In the genomic region with DNA sequence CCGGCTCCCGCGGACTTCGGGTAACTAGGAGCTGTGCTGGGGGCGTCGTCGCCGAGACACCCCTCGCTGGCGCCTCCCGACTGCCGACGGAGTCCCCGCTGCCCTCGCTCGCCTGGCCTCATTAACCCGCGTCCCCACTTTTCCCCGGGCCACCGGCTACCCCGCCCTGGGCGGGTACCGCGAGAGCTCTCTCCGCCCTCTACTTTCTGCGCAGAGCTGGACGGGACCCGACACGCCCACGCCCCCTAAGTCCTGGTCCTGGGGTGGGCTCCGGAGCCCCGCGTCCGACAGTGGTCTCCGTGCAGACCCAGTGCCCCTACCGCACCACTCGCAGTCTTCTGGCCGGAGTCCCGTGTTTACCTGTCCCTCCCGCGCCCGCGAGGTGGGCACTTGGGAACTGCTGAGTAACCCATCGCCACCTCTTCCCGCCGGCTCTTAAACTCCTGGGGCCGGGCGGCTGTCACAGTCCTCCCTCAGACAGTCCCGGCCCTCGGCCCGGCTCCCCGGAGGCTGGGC, we compare ENCODE assay signal across 8 cellular contexts. TPM values are rescaled to one million over a fixed set of nuclear protein-coding genes. Genes with fewer than 3 reads are reported as not detected.
DNase-seq lines count a peak whose midpoint lies in the region; ATAC-seq and TF ChIP-seq lines count a peak whose summit lies in the region.

No MANE protein-coding gene starts in this region.

- intact Hi-C loops in esophagus squamous epithelium (cut with DNase I), result no loop called here

- H3K36me3 ChIP-seq in esophagus squamous epithelium (peaks cover 6 to 35% (median 16%) of the 10 kb centered on the region in 3 donors), neural cell (ENCODE audit: insufficient read depth, low read length) (no peaks in the 10 kb centered on the region), upper lobe of left lung (peaks cover 10 to 35% (median 33%) of the 10 kb centered on the region in 4 donors)

- H2AFZ ChIP-seq in neural cell (ENCODE audit: low read depth, low read length), result no peak overlapping the region

- no peaks in the 10 kb centered on the region for H3K9me3 ChIP-seq in esophagus squamous epithelium
- no peaks in the 10 kb centered on the region for H3K9me3 ChIP-seq in neural cell (ENCODE audit: low read length)
- no peaks in the 10 kb centered on the region for H3K9me3 ChIP-seq in upper lobe of left lung

- TF ChIP-seq POLR2A in esophagus squamous epithelium (IDR thresholded peaks at IDR 0.05) (no peak), upper lobe of left lung (IDR thresholded peaks at IDR 0.05) (no peak)

- H3K4me3 Mint-ChIP-seq in activated T-cell treated with anti-CD3 and anti-CD28 coated beads, Interleukin-2, amount 50 U/mL, for 4 hours, result peak overlapping the region; percentile 94

- H3K4me1 ChIP-seq in esophagus squamous epithelium (peaks cover 40 to 72% (median 54%) of the 10 kb centered on the region in 3 donors), upper lobe of left lung (peaks cover 41 to 72% (median 57%) of the 10 kb centered on the region in 4 donors)

- DNase-seq in DMS153 (lab: John Stamatoyannopoulos, UW), result peak; percentile 37
- DNase-seq in NOMO-1 treated with DMSO at 0.1 percent for 48 hours (lab: John Stamatoyannopoulos, UW; ENCODE audit: unreplicated experiment), result peak; percentile 57
- DNase-seq in activated T-cell treated with anti-CD3 and anti-CD28 coated beads, Interleukin-2, amount 50 U/mL, for 4 hours, result peak; percentile 56
- peak; percentile 41 for DNase-seq in esophagus squamous epithelium (lab: John Stamatoyannopoulos, UW)
- DNase-seq in upper lobe of left lung, result no peak

- H3K4me2 ChIP-seq in neural cell (ENCODE audit: low read length), result peak overlapping the region; percentile 94

- H3K27me3 ChIP-seq in esophagus squamous epithelium, result no peaks in the 10 kb centered on the region
- H3K27me3 ChIP-seq in neural cell (ENCODE audit: insufficient read depth, low read depth, low read length), result peaks cover 4% of the 10 kb centered on the region
- H3K27me3 ChIP-seq in upper lobe of left lung, result no peaks in the 10 kb centered on the region

- H4K20me1 ChIP-seq in neural cell (ENCODE audit: insufficient read depth), result no peaks in the 10 kb centered on the region

- peaks cover 36% of the 10 kb centered on the region for H3K36me3 Mint-ChIP-seq in activated T-cell treated with anti-CD3 and anti-CD28 coated beads, Interleukin-2, amount 50 U/mL, for 4 hours (ENCODE audit: insufficient read depth)

- no peaks in the 10 kb centered on the region for H3K9me3 Mint-ChIP-seq in activated T-cell treated with anti-CD3 and anti-CD28 coated beads, Interleukin-2, amount 50 U/mL, for 4 hours

- 0% methylated on average over 15 of the region's 52 CpGs; no CpG with 5 or more reads in 1 of the 2 donors for WGBS in esophagus squamous epithelium, 2 donors
- 0% methylated on average over 10 to 33 of the region's 52 CpGs for WGBS in upper lobe of left lung, 2 donors

- H3K9ac ChIP-seq in neural cell (ENCODE audit: low read length), result peak overlapping the region; percentile 39

- no peaks in the 10 kb centered on the region for H3K9me2 ChIP-seq in neural cell (ENCODE audit: insufficient read depth, low read length)

- H3F3A ChIP-seq in neural cell (ENCODE audit: insufficient read depth, low read length, poor library complexity, severe bottlenecking), result no peaks in the 10 kb centered on the region

- peak overlapping the region; percentile 65 to 75 (median 71) for H3K4me3 ChIP-seq in esophagus squamous epithelium
- peak overlapping the region; percentile 93 for H3K4me3 ChIP-seq in neural cell (ENCODE audit: low read length)
- peak overlapping the region; percentile 62 to 80 (median 73) for H3K4me3 ChIP-seq in upper lobe of left lung

- H3K27me3 Mint-ChIP-seq in activated T-cell treated with anti-CD3 and anti-CD28 coated beads, Interleukin-2, amount 50 U/mL, for 4 hours (ENCODE audit: low read depth), result no peaks in the 10 kb centered on the region

- H3K4me1 Mint-ChIP-seq in activated T-cell treated with anti-CD3 and anti-CD28 coated beads, Interleukin-2, amount 50 U/mL, for 4 hours (ENCODE audit: low read depth), result peaks cover 45% of the 10 kb centered on the region

- peak; percentile 15 for ATAC-seq in HG02870 (IDR thresholded peaks at IDR 0.05; ENCODE audit: unreplicated experiment)
- ATAC-seq in activated T-cell treated with anti-CD3 and anti-CD28 coated beads, Interleukin-2, amount 50 U/mL, for 4 hours, result peak; percentile 34 to 45
- peak; percentile 53 to 70 for ATAC-seq in upper lobe of left lung (ENCODE audit: low FRiP score in 2 of 2)
- no peak for ATAC-seq in GM21367 (IDR thresholded peaks at IDR 0.05; ENCODE audit: unreplicated experiment)

- TF ChIP-seq RAD21 in neural cell (conservative IDR thresholded peaks at IDR 0.05), result no peak

- TF ChIP-seq EP300 in neural cell (conservative IDR thresholded peaks at IDR 0.05; ENCODE audit: poor library complexity, severe bottlenecking) (no peak), upper lobe of left lung (IDR thresholded peaks at IDR 0.05) (no peak)

- peaks cover 3% of the 10 kb centered on the region for H3K79me2 ChIP-seq in neural cell (replicated peaks; ENCODE audit: insufficient read depth, low read length)

- TF ChIP-seq CTCF in esophagus squamous epithelium (IDR thresholded peaks at IDR 0.05) (no peak), neural cell (IDR thresholded peaks at IDR 0.05; ENCODE audit: poor library complexity, severe bottlenecking) (no peak), upper lobe of left lung (IDR thresholded peaks at IDR 0.05) (no peak)

- H3K27ac ChIP-seq in esophagus squamous epithelium (peak overlapping the region; percentile 94 to 99 (median 98)), neural cell (ENCODE audit: low read length) (no peak overlapping the region), upper lobe of left lung (peak overlapping the region; percentile 80 to 96 (median 95))

TF ChIP-seq in neural cell, 6 proteins besides CTCF, POLR2A, EP300 and RAD21:
- TF ChIP-seq MXI1 (conservative IDR thresholded peaks at IDR 0.05; ENCODE audit: poor library complexity, severe bottlenecking), result no peak
- no peak for TF ChIP-seq TAF1 (IDR thresholded peaks at IDR 0.05; ENCODE audit: low read depth)
- TF ChIP-seq SMC3 (conservative IDR thresholded peaks at IDR 0.05; ENCODE audit: poor library complexity), result no peak
- no peak for TF ChIP-seq EZH2 (IDR thresholded peaks at IDR 0.05; ENCODE audit: borderline replicate concordance, insufficient read depth, low read length, poor library complexity, severe bottlenecking)
- TF ChIP-seq POLR2AphosphoS5 (IDR thresholded peaks at IDR 0.05), result no peak
- TF ChIP-seq, protein P1, sequence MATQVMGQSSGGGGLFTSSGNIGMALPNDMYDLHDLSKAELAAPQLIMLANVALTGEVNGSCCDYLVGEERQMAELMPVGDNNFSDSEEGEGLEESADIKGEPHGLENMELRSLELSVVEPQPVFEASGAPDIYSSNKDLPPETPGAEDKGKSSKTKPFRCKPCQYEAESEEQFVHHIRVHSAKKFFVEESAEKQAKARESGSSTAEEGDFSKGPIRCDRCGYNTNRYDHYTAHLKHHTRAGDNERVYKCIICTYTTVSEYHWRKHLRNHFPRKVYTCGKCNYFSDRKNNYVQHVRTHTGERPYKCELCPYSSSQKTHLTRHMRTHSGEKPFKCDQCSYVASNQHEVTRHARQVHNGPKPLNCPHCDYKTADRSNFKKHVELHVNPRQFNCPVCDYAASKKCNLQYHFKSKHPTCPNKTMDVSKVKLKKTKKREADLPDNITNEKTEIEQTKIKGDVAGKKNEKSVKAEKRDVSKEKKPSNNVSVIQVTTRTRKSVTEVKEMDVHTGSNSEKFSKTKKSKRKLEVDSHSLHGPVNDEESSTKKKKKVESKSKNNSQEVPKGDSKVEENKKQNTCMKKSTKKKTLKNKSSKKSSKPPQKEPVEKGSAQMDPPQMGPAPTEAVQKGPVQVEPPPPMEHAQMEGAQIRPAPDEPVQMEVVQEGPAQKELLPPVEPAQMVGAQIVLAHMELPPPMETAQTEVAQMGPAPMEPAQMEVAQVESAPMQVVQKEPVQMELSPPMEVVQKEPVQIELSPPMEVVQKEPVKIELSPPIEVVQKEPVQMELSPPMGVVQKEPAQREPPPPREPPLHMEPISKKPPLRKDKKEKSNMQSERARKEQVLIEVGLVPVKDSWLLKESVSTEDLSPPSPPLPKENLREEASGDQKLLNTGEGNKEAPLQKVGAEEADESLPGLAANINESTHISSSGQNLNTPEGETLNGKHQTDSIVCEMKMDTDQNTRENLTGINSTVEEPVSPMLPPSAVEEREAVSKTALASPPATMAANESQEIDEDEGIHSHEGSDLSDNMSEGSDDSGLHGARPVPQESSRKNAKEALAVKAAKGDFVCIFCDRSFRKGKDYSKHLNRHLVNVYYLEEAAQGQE (IDR thresholded peaks at IDR 0.05; ENCODE audit: borderline replicate concordance), result no peak

RNA-seq across cellular contexts. Expression of gene TLCD1, which starts 0.4 kb away (rescaled TPM):
- 10 to 100 TPM; 20.8 to 28.5 (median 23.8) TPM for total RNA-seq in activated T-cell treated with anti-CD3 and anti-CD28 coated beads, Interleukin-2, amount 50 U/mL, for 4 hours
- total RNA-seq in esophagus squamous epithelium (10 to 100 TPM in 3 of 4 donors, 1 to 10 TPM in 1; 8.8 to 17.0 (median 13.0) TPM), upper lobe of left lung (10 to 100 TPM in 3 of 6 donors, 1 to 10 TPM in 3; 4.1 to 25.8 (median 14.1) TPM)
- polyA plus RNA-seq in neural cell, result not detected in 2 replicates
- not detected in 2 replicates for polyA minus RNA-seq in neural cell

RNA-seq across cellular contexts. Expression of gene NEK8, which starts 2.1 kb away (rescaled TPM):
- total RNA-seq in activated T-cell treated with anti-CD3 and anti-CD28 coated beads, Interleukin-2, amount 50 U/mL, for 4 hours, result 1 to 10 TPM; 5.8 to 7.7 (median 7.6) TPM
- 1 to 10 TPM; 1.1 to 7.3 (median 2.6) TPM for total RNA-seq in esophagus squamous epithelium
- 1.5 and 2.0 TPM in 2 replicates for polyA plus RNA-seq in neural cell
- 0.24 and 0.93 TPM in 2 replicates for polyA minus RNA-seq in neural cell
- total RNA-seq in upper lobe of left lung, result 10 to 100 TPM in 3 of 6 donors, 1 to 10 TPM in 3; 3.5 to 34.6 (median 13.0) TPM

RNA-seq across cellular contexts. Expression of gene RPL23A, which starts 6.7 kb away (rescaled TPM):
- 1,000 to 10,000 TPM; 2,218 to 2,392 (median 2,312) TPM for total RNA-seq in activated T-cell treated with anti-CD3 and anti-CD28 coated beads, Interleukin-2, amount 50 U/mL, for 4 hours
- total RNA-seq in esophagus squamous epithelium (100 to 1,000 TPM; 236 to 881 (median 571) TPM), upper lobe of left lung (1,000 to 10,000 TPM in 2 of 6 donors, 100 to 1,000 TPM in 4; 206 to 1,142 (median 416) TPM)
- polyA plus RNA-seq in neural cell, result 292 and 297 TPM in 2 replicates
- polyA minus RNA-seq in neural cell, result 108 and 122 TPM in 2 replicates

RNA-seq across cellular contexts. Expression of gene RAB34, which starts 8.8 kb away (rescaled TPM):
- total RNA-seq in activated T-cell treated with anti-CD3 and anti-CD28 coated beads, Interleukin-2, amount 50 U/mL, for 4 hours, result 100 to 1,000 TPM in 1 of 3 donors, 10 to 100 TPM in 2; 11.3 to 100 (median 14.1) TPM
- total RNA-seq in esophagus squamous epithelium, result 10 to 100 TPM; 27.6 to 98.0 (median 65.1) TPM
- 3.4 and 9.3 TPM in 2 replicates for polyA plus RNA-seq in neural cell
- polyA minus RNA-seq in neural cell, result 1.7 and 2.4 TPM in 2 replicates
- 100 to 1,000 TPM in 2 of 6 donors, 10 to 100 TPM in 4; 69.5 to 123 (median 85.5) TPM for total RNA-seq in upper lobe of left lung

RNA-seq across cellular contexts. Expression of gene PROCA1, which starts 14.8 kb away (rescaled TPM):
- total RNA-seq in activated T-cell treated with anti-CD3 and anti-CD28 coated beads, Interleukin-2, amount 50 U/mL, for 4 hours, result 1 to 10 TPM in 2 of 3 donors, under 1 TPM in 1; 0.83 to 1.2 (median 1.1) TPM
- total RNA-seq in esophagus squamous epithelium (1 to 10 TPM in 1 of 4 donors, under 1 TPM in 2, not detected in 1; 0.48 to 1.1 (median 0.64) TPM), upper lobe of left lung (10 to 100 TPM in 2 of 6 donors, 1 to 10 TPM in 4; 1.2 to 11.5 (median 3.4) TPM)
- 18.8 and 20.7 TPM in 2 replicates for polyA plus RNA-seq in neural cell
- polyA minus RNA-seq in neural cell, result 5.6 and 10.8 TPM in 2 replicates

Comparison
In these comparisons a context has a peak if more than half of its experiments do, and no peak if none do; other contexts are left out.
1. DNase-seq: peak in DMS153 (single experiment), NOMO-1 treated with DMSO at 0.1 percent for 48 hours (single experiment), activated T-cell treated with anti-CD3 and anti-CD28 coated beads, Interleukin-2, amount 50 U/mL, for 4 hours (single experiment) and esophagus squamous epithelium (single experiment); none in upper lobe of left lung (0 of 2).
2. Peak in every context shown above with its lines, with median percentiles within 50 percentile points of each other: H3K4me3 ChIP-seq.